8 cellular contexts compared by ENCODE assay signal in the genomic region with DNA sequence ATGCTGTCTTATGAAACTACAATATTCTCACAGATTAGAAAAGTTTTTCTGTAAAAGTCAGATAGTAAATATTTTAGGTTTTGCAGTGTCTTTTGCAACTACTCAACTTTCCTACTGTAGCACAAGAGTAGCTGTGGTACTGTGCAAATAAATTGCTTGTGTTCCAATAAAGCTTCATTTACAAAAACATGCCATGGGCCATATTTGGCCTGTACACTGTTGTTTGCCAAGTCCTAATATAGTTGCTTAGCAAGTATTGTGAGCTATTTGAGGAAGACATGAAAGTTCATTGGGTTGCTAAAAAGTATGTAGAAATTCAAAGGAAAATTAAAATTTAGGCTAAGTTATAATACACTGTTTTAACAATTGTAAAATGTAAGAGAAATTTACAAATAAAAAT.
"Had no signal": no experiment of that assay in that cellular context is flagged by ENCODE, and none has a peak within 500 bp of the region (broad histone marks: within the 10 kb centered on the region; RNA-seq: fewer than 3 reads in every experiment).

No MANE protein-coding gene starts in this region.

- H2AFZ ChIP-seq: GM23248, GM23338 had no signal

- H3K4me3 Mint-ChIP-seq: GM23338, HFFc6 had no signal

- H3K36me3 ChIP-seq: HAP-1 had no signal

- ATAC-seq: GM23338, HCT116 had no signal

- H3K9ac ChIP-seq: GM23248 had no signal

- DNase-seq: GM23248, GOT3, H7, HCEC 1CT, HFFc6 had no signal

- H3K4me2 ChIP-seq: GM23338 had no signal

- H3K9me3 ChIP-seq: HAP-1 had no signal

- H3K27ac ChIP-seq: GM23248 had no signal

- H3K4me1 Mint-ChIP-seq: GM23338 had no signal

- H3K9me3 Mint-ChIP-seq: GM23338, HFFc6 had no signal

- H3K4me1 ChIP-seq: HAP-1 had no signal

- H3K27ac Mint-ChIP-seq: GM23338, HFFc6 had no signal

- H3K4me3 ChIP-seq: GM23248, GM23338, HAP-1 had no signal
